8 cellular contexts compared by ENCODE assay signal in the genomic region with DNA sequence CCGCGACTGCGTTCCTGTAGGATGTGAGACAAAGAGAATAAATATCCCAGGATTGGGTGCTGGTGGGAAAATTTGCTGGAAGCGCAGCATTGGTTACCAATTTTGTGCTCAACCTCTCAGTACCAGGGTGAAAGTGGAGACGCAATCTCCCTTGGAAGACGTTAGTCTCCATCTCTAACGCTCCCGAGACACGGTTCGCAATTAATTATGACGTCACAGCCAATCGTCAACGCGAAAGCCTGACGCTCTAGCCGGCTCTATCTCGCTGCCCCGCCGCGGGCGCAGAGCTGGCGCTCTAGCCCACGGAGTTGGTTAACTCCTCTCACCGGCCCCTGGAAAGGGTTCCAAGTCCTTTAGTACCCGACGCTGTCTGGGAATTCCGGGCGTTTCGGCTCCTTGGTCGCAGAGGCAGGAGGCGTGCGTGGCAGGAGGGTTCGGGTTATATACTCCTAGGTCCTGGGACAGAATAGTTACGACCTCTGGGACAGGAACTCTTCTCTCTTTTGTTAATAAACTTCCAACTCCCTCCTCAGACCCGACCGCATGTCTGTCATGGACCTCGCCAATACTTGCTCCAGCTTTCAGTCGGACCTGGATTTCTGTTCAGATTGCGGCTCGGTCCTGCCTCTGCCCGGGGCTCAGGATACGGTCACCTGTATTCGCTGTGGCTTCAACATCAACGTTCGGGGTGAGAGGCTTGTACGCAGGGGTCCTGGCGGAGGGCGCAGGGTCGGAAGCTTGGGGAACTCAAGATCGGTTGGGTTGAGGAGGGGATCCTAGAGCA. TPM values are rescaled to one million over a fixed set of nuclear protein-coding genes. Genes with fewer than 3 reads are reported as not detected.
DNase-seq lines count a peak whose midpoint lies in the region; ATAC-seq and TF ChIP-seq lines count a peak whose summit lies in the region.

A gene with protein sequence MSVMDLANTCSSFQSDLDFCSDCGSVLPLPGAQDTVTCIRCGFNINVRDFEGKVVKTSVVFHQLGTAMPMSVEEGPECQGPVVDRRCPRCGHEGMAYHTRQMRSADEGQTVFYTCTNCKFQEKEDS (plus strand): TSS at position 284 of the 784 bp plus-strand sequence. CDS start 260 bp downstream, at position 544.

- in situ Hi-C loops in Panc1 (cut with HindIII; ENCODE audit: low pct_unique_long_range_greater_than_20kb, low sequenced_read_pairs), result no loop called here

- DNase-seq in DMS114 treated with DMSO at 0.1 percent for 48 hours (lab: John Stamatoyannopoulos, UW; ENCODE audit: unreplicated experiment), result peak; percentile 96
- DNase-seq in KG1 (lab: John Stamatoyannopoulos, UW), result peak; percentile 95
- DNase-seq in Panc1 (ENCODE audit: low read depth, low spot score), result peak; percentile 86
- DNase-seq in activated T-cell treated with anti-CD3 and anti-CD28 coated beads, Interleukin-2, amount 50 U/mL, for 4 hours, result peak; percentile 81
- DNase-seq in erythroblast (lab: John Stamatoyannopoulos, UW), result peak; percentile 96 to 97
- peak; percentile 69 to 73 for DNase-seq in stimulated activated CD8-positive, alpha-beta memory T cell treated with anti-CD3 and anti-CD28 coated beads, Interleukin-7, amount 100 ng/mL, for 1 hour (ENCODE audit: low read depth in 2 of 2)

- H3K4me3 Mint-ChIP-seq in activated T-cell treated with anti-CD3 and anti-CD28 coated beads, Interleukin-2, amount 50 U/mL, for 4 hours, result peak within 1 kb of the TSS; percentile 98

- no TSS peak for BruUV-seq in Panc1 (replicated peaks; lab: Mats Ljungman, UMichigan)

- TF ChIP-seq CTCF in Panc1 (IDR thresholded peaks at IDR 0.05), result no peak

- intact Hi-C loops in Panc1 (cut with micrococcal nuclease; ENCODE audit: unreplicated experiment), result no loop called here

- POLR2A ChIA-PET in Panc1 (lab: Charles Lee), result no interaction called here

- CTCF ChIA-PET in Panc1 (lab: Charles Lee), result no interaction called here

- H3K27me3 Mint-ChIP-seq in activated T-cell treated with anti-CD3 and anti-CD28 coated beads, Interleukin-2, amount 50 U/mL, for 4 hours (ENCODE audit: low read depth), result no peaks in the 10 kb centered on the region

- H3K27me3 ChIP-seq in Panc1 (ENCODE audit: control insufficient read depth, insufficient read depth, low read length), result no peaks in the 10 kb centered on the region
- H3K27me3 ChIP-seq in mucosa of stomach (ENCODE audit: control insufficient read depth, insufficient read depth, low read length), result no peaks in the 10 kb centered on the region

- H3K36me3 Mint-ChIP-seq in activated T-cell treated with anti-CD3 and anti-CD28 coated beads, Interleukin-2, amount 50 U/mL, for 4 hours (ENCODE audit: insufficient read depth), result peaks cover 23% of the 10 kb centered on the region

- H3K9ac ChIP-seq in mucosa of stomach (ENCODE audit: low read length), result peak within 1 kb of the TSS; percentile 94

- peak; percentile 99 for TF ChIP-seq POLR2A in erythroblast (IDR thresholded peaks at IDR 0.05; ENCODE audit: low read length)

- H3K9me3 ChIP-seq in Panc1 (ENCODE audit: control insufficient read depth, insufficient read depth, low read depth, low read length), result no peaks in the 10 kb centered on the region
- H3K9me3 ChIP-seq in mucosa of stomach (ENCODE audit: control insufficient read depth, low read length), result no peaks in the 10 kb centered on the region

- peaks cover 36% of the 10 kb centered on the region for H3K4me1 Mint-ChIP-seq in activated T-cell treated with anti-CD3 and anti-CD28 coated beads, Interleukin-2, amount 50 U/mL, for 4 hours (ENCODE audit: low read depth)

- ATAC-seq in GM21619 (IDR thresholded peaks at IDR 0.05; ENCODE audit: unreplicated experiment) (peak; percentile 90), Panc1 (peak; percentile 98)
- peak; percentile 97 to 98 for ATAC-seq in activated T-cell treated with anti-CD3 and anti-CD28 coated beads, Interleukin-2, amount 50 U/mL, for 4 hours

- H3K4me3 ChIP-seq in Panc1 (ENCODE audit: low read depth in 2 of 2, low read length in 2 of 2) (peak within 1 kb of the TSS; percentile 98 to 100), mucosa of stomach (ENCODE audit: low read length) (peak within 1 kb of the TSS; percentile 77)

- H3K4me1 ChIP-seq in Panc1 (ENCODE audit: control insufficient read depth, insufficient read depth, low read length), result peaks cover 17% of the 10 kb centered on the region
- H3K4me1 ChIP-seq in mucosa of stomach (ENCODE audit: control insufficient read depth, insufficient read depth, low read length), result peaks cover 13% of the 10 kb centered on the region

- H3K27ac ChIP-seq in Panc1 (ENCODE audit: low read length), result peak within 1 kb of the TSS; percentile 99

- H3K36me3 ChIP-seq in Panc1 (ENCODE audit: control insufficient read depth, insufficient read depth, low read length) (peaks cover 9% of the 10 kb centered on the region; the same call in 1 of the 2 replicates), mucosa of stomach (ENCODE audit: control insufficient read depth, insufficient read depth, low read length) (no peaks in the 10 kb centered on the region)

- H3K9me3 Mint-ChIP-seq in activated T-cell treated with anti-CD3 and anti-CD28 coated beads, Interleukin-2, amount 50 U/mL, for 4 hours, result no peaks in the 10 kb centered on the region

RNA-seq across cellular contexts. Expression of the gene that starts here (rescaled TPM):
- 24.9 TPM for total RNA-seq in Panc1 (2021; ENCODE audit: unreplicated experiment)
- polyA plus RNA-seq in Panc1 (2012; ENCODE audit: insufficient read length), result 29.1 TPM
- total RNA-seq in activated T-cell treated with anti-CD3 and anti-CD28 coated beads, Interleukin-2, amount 50 U/mL, for 4 hours, result 10 to 100 TPM; 80.6 to 86.6 (median 84.8) TPM

Comparison
In these comparisons a context has a peak if more than half of its experiments do, and no peak if none do; other contexts are left out.
1. Peak in every context shown above with its lines: DNase-seq, ATAC-seq, H3K4me3 ChIP-seq and H3K27ac ChIP-seq.